ENCODE assay signal across 9 cellular contexts in genomic region chr20:815914-816606, GRCh38. TPM values are rescaled to one million over a fixed set of nuclear protein-coding genes. Genes with fewer than 3 reads are reported as not detected.
DNase-seq lines count a peak whose midpoint lies in the region; ATAC-seq and TF ChIP-seq lines count a peak whose summit lies in the region.
"Had no signal": no experiment of that assay in that cellular context is flagged by ENCODE, and none has a peak within 500 bp of the region (broad histone marks: within the 10 kb centered on the region; RNA-seq: fewer than 3 reads in every experiment).

No MANE protein-coding gene starts in this region.

- ATAC-seq in RWPE2 (ENCODE audit: low read depth), result peak; percentile 28
- ATAC-seq in HG02678 (IDR thresholded peaks at IDR 0.05; ENCODE audit: unreplicated experiment), result no peak

- H2AFZ ChIP-seq in trophoblast cell (ENCODE audit: insufficient read depth, low read length, poor library complexity), result no peak overlapping the region

- H3K27ac ChIP-seq in RWPE2 (ENCODE audit: poor library complexity, severe bottlenecking) (no peak overlapping the region), trophoblast cell (ENCODE audit: low read depth, low read length) (no peak overlapping the region), vagina (no peak overlapping the region)

- H4K8ac ChIP-seq in trophoblast cell (ENCODE audit: low read depth, low read length), result no peak overlapping the region

- H3K27me3 ChIP-seq in RWPE2 (ENCODE audit: insufficient read depth, poor library complexity, severe bottlenecking) (no peaks in the 10 kb centered on the region), trophoblast cell (ENCODE audit: insufficient read depth, low read length) (no peaks in the 10 kb centered on the region), vagina (no peaks in the 10 kb centered on the region)

- H3K4me3 ChIP-seq in LNCaP clone FGC (ENCODE audit: low read depth, low read length) (no peak overlapping the region), RWPE2 (ENCODE audit: severe bottlenecking) (no peak overlapping the region), trophoblast cell (ENCODE audit: low read depth, low read length) (no peak overlapping the region), vagina (no peak overlapping the region)

- H3K18ac ChIP-seq in trophoblast cell (ENCODE audit: low read length), result no peak overlapping the region

- H3K36me3 ChIP-seq in RWPE2 (ENCODE audit: low read depth) (no peaks in the 10 kb centered on the region), trophoblast cell (ENCODE audit: control insufficient read depth in 1 of 2, insufficient read depth in 2 of 2, low read length in 2 of 2) (no peaks in the 10 kb centered on the region), vagina (no peaks in the 10 kb centered on the region)

- no peak overlapping the region for H2BK12ac ChIP-seq in trophoblast cell (ENCODE audit: low read length)

- no peak for TF ChIP-seq POLR2A in vagina (IDR thresholded peaks at IDR 0.05)

- no peak overlapping the region for H2BK5ac ChIP-seq in trophoblast cell (ENCODE audit: low read depth, low read length, poor library complexity)

- H3K14ac ChIP-seq in trophoblast cell (ENCODE audit: low read length), result no peak overlapping the region

- intact Hi-C loops in vagina (cut with DNase I), result loop anchor here (10.0 kb wide), 1 partner anchor 389 kb away; the partner anchor contains the start of gene C20orf202

- H3K9me3 ChIP-seq in RWPE2 (ENCODE audit: severe bottlenecking) (no peaks in the 10 kb centered on the region), trophoblast cell (ENCODE audit: insufficient read depth, low read depth, low read length) (peaks cover 2% of the 10 kb centered on the region), vagina (no peaks in the 10 kb centered on the region)

- TF ChIP-seq CTCF in LNCaP clone FGC (IDR thresholded peaks at IDR 0.05; ENCODE audit: control insufficient read depth, extremely low read depth, insufficient read depth) (peak; percentile 92), RWPE2 (IDR thresholded peaks at IDR 0.05; ENCODE audit: poor library complexity, severe bottlenecking) (peak; percentile 98), vagina (IDR thresholded peaks at IDR 0.05) (peak; percentile 96 to 97 (median 97))

- H3K23ac ChIP-seq in trophoblast cell (ENCODE audit: low read length), result no peak overlapping the region

- no peak overlapping the region for H4K12ac ChIP-seq in trophoblast cell (ENCODE audit: low read depth, low read length)

- DNase-seq in DMS79 treated with DMSO at 0.1 percent for 48 hours (lab: John Stamatoyannopoulos, UW) (peak; percentile 37), LNCaP clone FGC (ENCODE audit: low read depth) (no peak), RWPE2 (ENCODE audit: low spot score) (no peak), germinal center (ENCODE audit: low spot score) (peak; percentile 72), trophoblast cell (peak; percentile 57 to 85), vagina (ENCODE audit: extremely low spot score in 2 of 2) (peak; percentile 83 to 91)
- DNase-seq in activated effector memory CD4-positive, alpha-beta T cell treated with Interleukin-2 at 50 U/mL for 16 hours, result peak; percentile 42

- H3K9ac ChIP-seq in trophoblast cell (ENCODE audit: low read length), result no peak overlapping the region

- H2BK120ac ChIP-seq in trophoblast cell (ENCODE audit: insufficient read depth, low read length, poor library complexity), result no peak overlapping the region

- H3K4me1 ChIP-seq in RWPE2 (ENCODE audit: insufficient read depth, poor library complexity, severe bottlenecking) (no peaks in the 10 kb centered on the region), trophoblast cell (ENCODE audit: control insufficient read depth in 1 of 2, insufficient read depth in 2 of 2, low read length in 2 of 2) (no peaks in the 10 kb centered on the region), vagina (no peaks in the 10 kb centered on the region)

- no CpG with 5 or more reads among the region's 13 CpGs for WGBS in trophoblast cell (ENCODE audit: extremely low coverage, insufficient coverage, insufficient read length)

- H3K79me2 ChIP-seq in trophoblast cell (ENCODE audit: control insufficient read depth, insufficient read depth, low read length, poor library complexity), result no peaks in the 10 kb centered on the region

- H3K79me1 ChIP-seq in trophoblast cell (ENCODE audit: low read length), result no peaks in the 10 kb centered on the region

- no peak overlapping the region for H2AK5ac ChIP-seq in trophoblast cell (ENCODE audit: low read length)

- H4K91ac ChIP-seq in trophoblast cell (ENCODE audit: low read depth, low read length), result no peak overlapping the region

- H3K4ac ChIP-seq in trophoblast cell (ENCODE audit: low read depth, low read length), result no peak overlapping the region

- no peak overlapping the region for H3K4me2 ChIP-seq in trophoblast cell (ENCODE audit: low read length)

RNA-seq across cellular contexts. Expression of gene FAM110A, which starts 17.5 kb away (rescaled TPM):
- polyA plus RNA-seq in trophoblast cell (2013), result 55.7 and 66.2 TPM in 2 replicates
- 11.8 TPM for total RNA-seq in vagina

RNA-seq across cellular contexts. Expression of gene SLC52A3, which starts 47.8 kb away (rescaled TPM):
- 5.0 and 5.1 TPM in 2 replicates for polyA plus RNA-seq in trophoblast cell (2013)
- 1.7 TPM for total RNA-seq in vagina
- total RNA-seq: T-helper 2 cell treated with Interferon-gamma antibody and Interleukin-4, amounts not matched to agents 100 ng/mL and 5 ng/mL, for 36 hours had no signal

Comparison
In these comparisons a context has a peak if more than half of its experiments do, and no peak if none do; other contexts are left out.
1. DNase-seq: peak in DMS79 treated with DMSO at 0.1 percent for 48 hours (single experiment), activated effector memory CD4-positive, alpha-beta T cell treated with Interleukin-2 at 50 U/mL for 16 hours (single experiment), germinal center (single experiment), trophoblast cell (2 of 2) and vagina (2 of 2); none in LNCaP clone FGC (single experiment) and RWPE2 (single experiment).
2. Peak in every context shown above with its lines, with median percentiles within 50 percentile points of each other: CTCF ChIP-seq.